ENCODE assay signal across 28 cellular contexts in the genomic region with DNA sequence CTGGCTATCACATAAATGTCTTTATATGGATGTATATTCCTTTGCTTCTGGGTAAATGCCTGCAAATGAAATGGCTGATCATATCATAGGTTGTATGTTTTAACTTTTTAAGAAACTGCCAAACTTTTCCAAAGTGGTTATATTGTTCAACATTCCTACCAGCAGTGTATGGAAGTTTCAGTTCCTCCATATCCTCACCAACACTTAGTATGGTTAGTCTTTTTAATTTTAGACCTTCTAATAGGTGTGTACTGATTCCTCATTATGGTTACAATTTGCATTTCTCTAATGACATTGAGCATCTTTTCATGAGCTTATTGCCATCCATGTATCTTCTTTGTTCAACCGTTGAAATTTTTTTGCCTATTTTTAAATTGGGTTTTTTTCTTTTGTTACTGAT.
"Had no signal": no experiment of that assay in that cellular context is flagged by ENCODE, and none has a peak within 500 bp of the region (broad histone marks: within the 10 kb centered on the region; RNA-seq: fewer than 3 reads in every experiment).

No MANE protein-coding gene starts in this region.

- ATAC-seq: foreskin keratinocyte; gastroesophageal sphincter; heart left ventricle; left ventricle myocardium superior; lower lobe of right lung; natural killer cell; psoas muscle; right cardiac atrium; stimulated activated memory B cell treated with anti-CD40 and anti-IgM and Interleukin-4, amounts not matched to agents 10 μg/mL and 1 μg/mL and 100 μg/mL, for 72 hours; stimulated activated naive CD8-positive, alpha-beta T cell treated with anti-CD3 and anti-CD28 coated beads, Interleukin-15, Interleukin-2, amounts not matched to agents 100 U/mL and 50 U/mL, for 24 hours had no signal

- H3K4me1 ChIP-seq: colonic mucosa had no signal

- H3K4me3 Mint-ChIP-seq: dendritic cell treated with granulocyte-macrophage colony-stimulating factor and Interleukin-4, amounts not matched to agents 40 ng/mL and 50 ng/mL, for 4 days; stimulated activated memory B cell treated with anti-CD40 and anti-IgM and Interleukin-4, amounts not matched to agents 10 μg/mL and 1 μg/mL and 100 μg/mL, for 72 hours had no signal

- H3K27me3 Mint-ChIP-seq: dendritic cell treated with granulocyte-macrophage colony-stimulating factor and Interleukin-4, amounts not matched to agents 40 ng/mL and 50 ng/mL, for 4 days; stimulated activated memory B cell treated with anti-CD40 and anti-IgM and Interleukin-4, amounts not matched to agents 10 μg/mL and 1 μg/mL and 100 μg/mL, for 72 hours had no signal

- H3K9me3 ChIP-seq: colonic mucosa, ovary, testis had no signal

- H3K27ac Mint-ChIP-seq: dendritic cell treated with granulocyte-macrophage colony-stimulating factor and Interleukin-4, amounts not matched to agents 40 ng/mL and 50 ng/mL, for 4 days; stimulated activated memory B cell treated with anti-CD40 and anti-IgM and Interleukin-4, amounts not matched to agents 10 μg/mL and 1 μg/mL and 100 μg/mL, for 72 hours had no signal

- DNase-seq: colonic mucosa; effector CD8-positive, alpha-beta T cell; foreskin keratinocyte; heart left ventricle; kidney glomerular epithelial cell; left ventricle myocardium superior; lower lobe of right lung; natural killer cell; occipital lobe; ovary; posterior cingulate gyrus; psoas muscle; right cardiac atrium; spleen; stimulated activated CD4-positive, alpha-beta T cell treated with anti-CD3 and anti-CD28 coated beads, Interleukin-4, amount 100 ng/mL, for 4 hours; stimulated activated naive CD8-positive, alpha-beta T cell treated with anti-CD3 and anti-CD28 coated beads, Interleukin-15, Interleukin-2, amounts not matched to agents 100 U/mL and 50 U/mL, for 24 hours; substantia nigra; testis; upper lobe of left lung had no signal

- FAIRE-seq: endothelial cell of umbilical vein, urothelium cell line had no signal

- H3K27me3 ChIP-seq: colonic mucosa, esophagus muscularis mucosa, foreskin keratinocyte, gastroesophageal sphincter, heart left ventricle, hepatocyte, ovary, spleen, testis, tibial nerve, upper lobe of left lung had no signal

- H3K36me3 ChIP-seq: colonic mucosa, esophagus muscularis mucosa, gastroesophageal sphincter, heart left ventricle, lower lobe of right lung, ovary, upper lobe of left lung had no signal

- H3K36me3 Mint-ChIP-seq: natural killer cell had no signal

- H2AFZ ChIP-seq: hepatocyte had no signal

- H3K9me3 Mint-ChIP-seq: stimulated activated memory B cell treated with anti-CD40 and anti-IgM and Interleukin-4, amounts not matched to agents 10 μg/mL and 1 μg/mL and 100 μg/mL, for 72 hours had no signal

- H3K4me3 ChIP-seq: colonic mucosa, esophagus muscularis mucosa, gastroesophageal sphincter, heart left ventricle, hepatocyte, lower lobe of right lung, ovary, psoas muscle, skin epidermis, spleen, testis, tibial nerve, upper lobe of left lung had no signal

- H3K27ac ChIP-seq: colonic mucosa, esophagus muscularis mucosa, foreskin keratinocyte, gastroesophageal sphincter, heart left ventricle, hepatocyte, lower lobe of right lung, ovary, psoas muscle, skin epidermis, spleen, testis, tibial nerve, upper lobe of left lung had no signal

- H3K4me2 ChIP-seq: hepatocyte had no signal
